ENCODE assay signal across 9 cellular contexts in genomic region chr14:59871166-59871495, GRCh38. TPM values are rescaled to one million over a fixed set of nuclear protein-coding genes. Genes with fewer than 3 reads are reported as not detected.
DNase-seq lines count a peak whose midpoint lies in the region; ATAC-seq, FAIRE-seq and TF ChIP-seq lines count a peak whose summit lies in the region.
"Had no signal": no experiment of that assay in that cellular context is flagged by ENCODE, and none has a peak within 500 bp of the region (broad histone marks: within the 10 kb centered on the region; RNA-seq: fewer than 3 reads in every experiment).

No MANE protein-coding gene starts in this region.

- peak in 1 of 2 experiments; percentile 23; a peak in 4 of 6 replicates for ATAC-seq in A549
- no peak for ATAC-seq in HG02763 (IDR thresholded peaks at IDR 0.05; ENCODE audit: unreplicated experiment)

- no peak overlapping the region for H3K27ac Mint-ChIP-seq in HFFc6

- H2AFZ ChIP-seq in mammary epithelial cell (ENCODE audit: low read depth, low read length): peak overlapping the region; percentile 78

- no peak for TF ChIP-seq RAD21 in A549 (conservative IDR thresholded peaks at IDR 0.05 in 1 of 2, IDR thresholded peaks at IDR 0.05 in 1 of 2)

- intact Hi-C loops in mammary epithelial cell (cut with micrococcal nuclease): no loop called here

- H3K79me2 ChIP-seq in mammary epithelial cell (ENCODE audit: insufficient read depth, low read length): no peaks in the 10 kb centered on the region

- no peak for TF ChIP-seq POLR2A in A549 (IDR thresholded peaks at IDR 0.05; ENCODE audit: low read length)

- peaks cover 6% of the 10 kb centered on the region; the same call in 1 of the 2 replicates for H3K4me1 Mint-ChIP-seq in HFFc6 (ENCODE audit: low read depth)

- H3K4me3 Mint-ChIP-seq in HFFc6: peak overlapping the region; percentile 87

- in situ Hi-C loops in mammary epithelial cell (cut with MboI; ENCODE audit: low sequenced_read_pairs in 2 of 2): no loop called here

- peaks cover 45% of the 10 kb centered on the region for H3K27me3 ChIP-seq in mammary epithelial cell (ENCODE audit: insufficient read depth, low read length)
- peaks cover 4 to 38% of the 10 kb centered on the region in 2 donors for H3K27me3 ChIP-seq in muscle layer of colon (ENCODE audit: control insufficient read depth in 1 of 2, insufficient read depth in 2 of 2, low read length in 2 of 2)

- DNase-seq in A549 (ENCODE audit: low read depth in 1 of 2, low spot score in 1 of 2): no peak
- DNase-seq in HFFc6: no peak
- DNase-seq in mammary epithelial cell: no peak
- DNase-seq in DMS79 (lab: John Stamatoyannopoulos, UW): no peak
- DNase-seq in NCI-H1092 treated with DMSO at 0.1 percent for 48 hours (lab: John Stamatoyannopoulos, UW): no peak
- DNase-seq in NCI-H1417 (lab: John Stamatoyannopoulos, UW): no peak

- H3K9me3 ChIP-seq in A549 (no peaks in the 10 kb centered on the region), mammary epithelial cell (replicated peaks; ENCODE audit: insufficient read depth, low read length) (no peaks in the 10 kb centered on the region), muscle layer of colon (ENCODE audit: low read length) (no peaks in the 10 kb centered on the region)

- no peaks in the 10 kb centered on the region for H3K9me3 Mint-ChIP-seq in HFFc6

- no TSS peak for BruUV-seq in mammary epithelial cell (replicated peaks; lab: Mats Ljungman, UMichigan)

- H3K9ac ChIP-seq in mammary epithelial cell (ENCODE audit: insufficient read depth, low read length) (no peak overlapping the region), muscle layer of colon (ENCODE audit: low read length) (no peak overlapping the region)

- dilution Hi-C loops in mammary epithelial cell (cut with HindIII; ENCODE audit: low sequenced_read_pairs): no loop called here

- 16% methylated on average over 4 of the region's 4 CpGs for WGBS in A549 (ENCODE audit: missing lambda C conversion rate)
- WGBS in mammary epithelial cell (ENCODE audit: low coverage, missing lambda C conversion rate): 2% methylated on average over 4 of the region's 4 CpGs

- H3K27me3 Mint-ChIP-seq in HFFc6 (ENCODE audit: insufficient read depth): peaks cover 8% of the 10 kb centered on the region

- CTCF ChIA-PET in A549 (lab: Yijun Ruan, JAX): no interaction called here
- CTCF ChIA-PET in mammary epithelial cell (lab: Charles Lee; ENCODE audit: low non-redundant PET): no interaction called here

- no peaks in the 10 kb centered on the region for H3K36me3 ChIP-seq in mammary epithelial cell (ENCODE audit: insufficient read depth, low read length)
- H3K36me3 ChIP-seq in muscle layer of colon (ENCODE audit: insufficient read depth, low read length): no peaks in the 10 kb centered on the region

- POLR2A ChIA-PET in A549 (lab: Yijun Ruan, JAX): interaction anchor here (0.7 kb wide), 1 partner anchor 12 kb away, joined by 3 read pairs; no protein-coding TSS in a partner anchor

- no peaks in the 10 kb centered on the region for H3K36me3 Mint-ChIP-seq in HFFc6 (ENCODE audit: low read depth)

- TF ChIP-seq CTCF in A549 (IDR thresholded peaks at IDR 0.05) (no peak), HFFc6 (IDR thresholded peaks at IDR 0.05) (no peak), mammary epithelial cell (conservative IDR thresholded peaks at IDR 0.05 in 1 of 2, IDR thresholded peaks at IDR 0.05 in 1 of 2; ENCODE audit: extremely low read depth in 1 of 2, insufficient read depth in 1 of 2, low read depth in 1 of 2, low read length in 2 of 2) (no peak)

- H3K27ac ChIP-seq in A549 (no peak overlapping the region), mammary epithelial cell (ENCODE audit: insufficient read depth, low read depth, low read length) (no peak overlapping the region), muscle layer of colon (ENCODE audit: low read depth, low read length) (no peak overlapping the region)

- H3K4me3 ChIP-seq in A549: peak overlapping the region; percentile 51
- peak overlapping the region in 1 of 3 experiments; percentile 51 for H3K4me3 ChIP-seq in mammary epithelial cell (replicated peaks in 1 of 3; ENCODE audit: insufficient read depth in 1 of 3, low read depth in 2 of 3, low read length in 3 of 3)
- peak overlapping the region; percentile 43 to 62 for H3K4me3 ChIP-seq in muscle layer of colon (ENCODE audit: low read depth in 1 of 2, low read length in 2 of 2)

- H3K4me2 ChIP-seq in A549 (peak overlapping the region; percentile 87), mammary epithelial cell (ENCODE audit: insufficient read depth, low read depth, low read length) (peak overlapping the region; percentile 98)

- peaks cover 9% of the 10 kb centered on the region; the same call in 2 of the 3 replicates for H3K4me1 ChIP-seq in A549
- no peaks in the 10 kb centered on the region for H3K4me1 ChIP-seq in mammary epithelial cell (ENCODE audit: insufficient read depth, low read length)
- H3K4me1 ChIP-seq in muscle layer of colon (ENCODE audit: insufficient read depth, low read length): no peaks in the 10 kb centered on the region

- no peaks in the 10 kb centered on the region for H4K20me1 ChIP-seq in mammary epithelial cell (ENCODE audit: insufficient read depth, low read length)

- TF ChIP-seq EP300 in A549 (IDR thresholded peaks at IDR 0.05): no peak

- no peak for FAIRE-seq in A549 (lab: Jason Lieb, UNC)

TF ChIP-seq in A549, 52 proteins besides CTCF, POLR2A, EP300 and RAD21:
- no peak for TF ChIP-seq USF2 (IDR thresholded peaks at IDR 0.05)
TF ChIP-seq in A549: peak in this region for 0.

RNA-seq across cellular contexts. Expression of gene RTN1, which starts 0.6 kb away (rescaled TPM):
- polyA plus RNA-seq in A549 (2011; rRNA removed) (0.09 TPM in 1 of 2 replicates, not detected in the other), A549 (2017; fragmentation: RNase III; extraction: RNeasy Plus Mini Kit Qiagen cat#74134 plus additional on column Dnase treatment) (0.07 TPM in 1 of 3 replicates, not detected in the others), mammary epithelial cell (0.05 TPM)
- 0.03 and 0.04 TPM in 2 replicates for polyA plus RNA-seq in A549 (2012; cell fraction: cytosol; rRNA removed)
- 0.01 and 0.06 TPM in 2 replicates for polyA plus RNA-seq in A549 (2012; cell fraction: nucleus; rRNA removed)
- 0.12 TPM in 1 of 2 replicates, not detected in the other for polyA minus RNA-seq in A549 (2011; rRNA and poly(A)+ RNA removed)
- under 1 TPM in 2 of 6 experiments, not detected in 4; 0.07 to 0.17 TPM for total RNA-seq in HFFc6 (2021; fragmentation: NEBNext Ultra II Directional; extraction: Animal tissue kit (Norgen Biotek cat#: 25700))
- under 1 TPM; 0.17 to 0.38 TPM for total RNA-seq in mammary epithelial cell
- polyA minus RNA-seq in mammary epithelial cell: not detected

RNA-seq across cellular contexts. Expression of gene LRRC9, which starts 48.8 kb away (rescaled TPM):
- polyA plus RNA-seq in A549 (2011; rRNA removed) (not detected in 2 replicates), A549 (2017; fragmentation: RNase III; extraction: RNeasy Plus Mini Kit Qiagen cat#74134 plus additional on column Dnase treatment) (not detected in 3 replicates), mammary epithelial cell (not detected)
- polyA plus RNA-seq in A549 (2012; cell fraction: cytosol; rRNA removed): not detected in 2 replicates
- not detected in 2 replicates for polyA plus RNA-seq in A549 (2012; cell fraction: nucleus; rRNA removed)
- polyA minus RNA-seq in A549 (2011; rRNA and poly(A)+ RNA removed): not detected in 2 replicates
- not detected for total RNA-seq in HFFc6 (2021; fragmentation: NEBNext Ultra II Directional; extraction: Animal tissue kit (Norgen Biotek cat#: 25700))
- total RNA-seq in mammary epithelial cell: not detected
- not detected for polyA minus RNA-seq in mammary epithelial cell
- total RNA-seq: dermis microvascular lymphatic vessel endothelial cell had no signal
